ENCODE assay signal across 8 cellular contexts in the genomic region with DNA sequence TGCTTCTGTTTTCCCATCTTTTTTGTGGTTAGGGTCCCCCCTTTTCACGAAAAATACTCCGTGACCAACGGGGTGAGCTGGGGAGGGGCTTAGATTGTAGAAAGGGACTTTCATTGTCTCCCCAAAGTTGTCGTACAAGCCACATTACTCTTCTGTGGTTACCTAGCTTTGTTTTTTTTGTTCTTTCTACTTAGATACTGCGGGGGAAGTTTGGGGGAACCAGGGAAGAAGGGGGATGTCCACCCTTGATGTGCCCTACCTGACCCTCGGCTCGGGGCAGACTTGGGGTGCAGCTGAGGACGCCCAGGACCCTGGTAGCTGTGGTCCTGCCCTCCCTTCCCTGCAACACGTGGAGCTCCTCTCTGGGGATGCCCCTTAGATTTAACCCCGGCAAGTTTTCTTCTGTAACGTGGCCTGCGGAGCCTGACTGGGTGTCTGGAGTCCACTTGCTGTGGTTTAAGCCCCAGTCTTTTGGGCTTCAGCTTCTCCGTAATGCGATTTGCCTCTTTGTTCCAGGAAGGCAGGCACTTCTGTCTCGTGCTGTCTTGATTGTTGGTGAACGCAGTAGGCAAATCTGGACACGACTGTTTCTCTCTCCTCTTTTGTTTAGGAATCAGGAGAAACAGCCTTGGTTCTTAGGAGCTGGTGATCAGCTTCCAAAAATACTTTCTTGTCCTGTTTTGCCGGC. TPM values are rescaled to one million over a fixed set of nuclear protein-coding genes. Genes with fewer than 3 reads are reported as not detected.
DNase-seq lines count a peak whose midpoint lies in the region; ATAC-seq, FAIRE-seq and TF ChIP-seq lines count a peak whose summit lies in the region.

No MANE protein-coding gene starts in this region.

- H3K9ac ChIP-seq in iPS-20b (ENCODE audit: low read depth, low read length): peak overlapping the region; percentile 84

- TF ChIP-seq CTCF in brain (conservative IDR thresholded peaks at IDR 0.05): no peak
- TF ChIP-seq CTCF in spleen (IDR thresholded peaks at IDR 0.05 in 8 of 11, conservative IDR thresholded peaks at IDR 0.05 in 3 of 11): no peak

- peaks cover 2 to 20% of the 10 kb centered on the region in 2 donors for H3K36me3 Mint-ChIP-seq in CD4-positive, alpha-beta memory T cell
- H3K36me3 Mint-ChIP-seq in T-helper 17 cell (ENCODE audit: low read depth): peaks cover 4% of the 10 kb centered on the region
- peaks cover 11% of the 10 kb centered on the region for H3K36me3 Mint-ChIP-seq in brain

- FAIRE-seq in HTR-8/SVneo (lab: Jason Lieb, UNC): no peak

- peak overlapping the region; percentile 76 for H3K27ac ChIP-seq in CD4-positive, alpha-beta memory T cell (ENCODE audit: low read depth, low read length)
- H3K27ac ChIP-seq in iPS-20b (ENCODE audit: low read length) (peak overlapping the region; percentile 3), spleen (peak overlapping the region in 7 of 8 donors; percentile 81 to 93 (median 87))

- H3K9me3 Mint-ChIP-seq in CD4-positive, alpha-beta memory T cell: no peaks in the 10 kb centered on the region
- peaks cover 0 to 5% (median 0%) of the 10 kb centered on the region in 5 experiments for H3K9me3 Mint-ChIP-seq in brain

- TF ChIP-seq POLR2A in spleen (IDR thresholded peaks at IDR 0.05): no peak

- H3K9me3 ChIP-seq in CD4-positive, alpha-beta memory T cell (ENCODE audit: control insufficient read depth in 1 of 2, low read length in 2 of 2): no peaks in the 10 kb centered on the region
- no peaks in the 10 kb centered on the region for H3K9me3 ChIP-seq in T-helper 17 cell (ENCODE audit: control insufficient read depth, low read length, poor library complexity, severe bottlenecking)
- H3K9me3 ChIP-seq in iPS-20b (ENCODE audit: insufficient read depth, low read depth, low read length): no peaks in the 10 kb centered on the region
- H3K9me3 ChIP-seq in spleen: no peaks in the 10 kb centered on the region

- H3K4me1 Mint-ChIP-seq in CD4-positive, alpha-beta memory T cell: peaks cover 25 to 59% (median 44%) of the 10 kb centered on the region in 4 donors
- H3K4me1 Mint-ChIP-seq in T-helper 17 cell: peaks cover 35% of the 10 kb centered on the region
- H3K4me1 Mint-ChIP-seq in brain: peaks cover 24% of the 10 kb centered on the region

- POLR2A ChIA-PET in CD4-positive, alpha-beta memory T cell (lab: Charles Lee; ENCODE audit: partially characterized antibody): interaction anchor here (0.6 to 1.8 kb wide), 10 partner anchors 9 to 308 kb away, joined by 3 to 24 read pairs (median 4); a partner anchor contains a TSS

- WGBS in spleen, 5 donors: 1 to 2% (median 1%) methylated on average over 18 of the region's 18 CpGs

- no peaks in the 10 kb centered on the region for H3K27me3 Mint-ChIP-seq in CD4-positive, alpha-beta memory T cell
- H3K27me3 Mint-ChIP-seq in T-helper 17 cell (no peaks in the 10 kb centered on the region), brain (peaks cover 31% of the 10 kb centered on the region)

- peak overlapping the region; percentile 85 to 98 (median 96) for H3K4me3 Mint-ChIP-seq in CD4-positive, alpha-beta memory T cell
- H3K4me3 Mint-ChIP-seq in T-helper 17 cell (peak overlapping the region; percentile 96), brain (peak overlapping the region; percentile 93 to 99 (median 98))

- intact Hi-C loops in CD4-positive, alpha-beta memory T cell (cut with micrococcal nuclease): loop anchor here (1.0 kb wide), 2 partner anchors 11 to 62 kb away; a partner anchor contains a TSS
- intact Hi-C loops in spleen (cut with DNase I; ENCODE audit: low total_unique reads): loop anchor here (10.0 kb wide), 1 partner anchor 56 kb away; no protein-coding TSS in a partner anchor

- ATAC-seq in T-helper 17 cell (peak; percentile 76), GM21381 (IDR thresholded peaks at IDR 0.05; ENCODE audit: unreplicated experiment) (no peak)

- no peaks in the 10 kb centered on the region for H3K27me3 ChIP-seq in CD4-positive, alpha-beta memory T cell (ENCODE audit: insufficient read depth, low read length)
- H3K27me3 ChIP-seq in iPS-20b (ENCODE audit: insufficient read depth, low read length) (no peaks in the 10 kb centered on the region), spleen (replicated peaks in 1 of 7) (no peaks in the 10 kb centered on the region)

- no peaks in the 10 kb centered on the region for H3K36me3 ChIP-seq in CD4-positive, alpha-beta memory T cell (ENCODE audit: insufficient read depth, low read length)
- H3K36me3 ChIP-seq in iPS-20b (ENCODE audit: insufficient read depth, low read depth, low read length): no peaks in the 10 kb centered on the region
- H3K36me3 ChIP-seq in spleen: no peaks in the 10 kb centered on the region

- H3K4me1 ChIP-seq in CD4-positive, alpha-beta memory T cell (ENCODE audit: insufficient read depth, low read length): peaks cover 53% of the 10 kb centered on the region
- H3K4me1 ChIP-seq in iPS-20b (ENCODE audit: insufficient read depth, low read length): peaks cover 4% of the 10 kb centered on the region; the same call in 1 of the 2 replicates
- peaks cover 19 to 68% (median 50%) of the 10 kb centered on the region in 6 donors for H3K4me1 ChIP-seq in spleen

- CTCF ChIA-PET in CD4-positive, alpha-beta memory T cell (lab: Charles Lee; ENCODE audit: partially characterized antibody): interaction anchor here (0.6 to 1.7 kb wide), 3 partner anchors 10 to 75 kb away, joined by 3 to 7 read pairs (median 3); no protein-coding TSS in a partner anchor

- peak; percentile 57 to 85 (median 67) for DNase-seq in CD4-positive, alpha-beta memory T cell
- DNase-seq in HTR-8/SVneo (ENCODE audit: insufficient read length, low spot score) (peak; percentile 33), T-helper 17 cell (peak; percentile 35 to 53 (median 41)), spleen (no peak), NOMO-1 treated with dmso at 0.1 percent for 144 hours (lab: John Stamatoyannopoulos, UW; ENCODE audit: unreplicated experiment) (no peak)

- H3K4me3 ChIP-seq in CD4-positive, alpha-beta memory T cell (ENCODE audit: low read length in 2 of 2): peak overlapping the region; percentile 58 to 92
- H3K4me3 ChIP-seq in iPS-20b (ENCODE audit: low read length) (peak overlapping the region; percentile 82), spleen (peak overlapping the region; percentile 41 to 94 (median 74))

- peak overlapping the region; percentile 94 to 100 (median 99) for H3K27ac Mint-ChIP-seq in CD4-positive, alpha-beta memory T cell
- H3K27ac Mint-ChIP-seq in T-helper 17 cell (peak overlapping the region; percentile 95), brain (peak overlapping the region; percentile 94 to 97 (median 97))

RNA-seq across cellular contexts. Expression of a gene that starts 0.9 kb away (rescaled TPM):
- 10 to 100 TPM; 57.3 to 69.9 TPM for total RNA-seq in CD4-positive, alpha-beta memory T cell
- polyA plus RNA-seq in CD4-positive, alpha-beta memory T cell: 10 to 100 TPM in 1 of 2 donors, 1 to 10 TPM in 1; 1.9 to 11.0 TPM
- total RNA-seq in T-helper 17 cell (10 to 100 TPM; 66.0 to 67.0 TPM), spleen (10 to 100 TPM; 48.8 to 65.7 (median 53.6) TPM)
- polyA plus RNA-seq in brain (ENCODE audit: insufficient read depth, low read depth, low replicate concordance) (13.2 TPM), spleen (10 to 100 TPM in 1 of 3 donors, 1 to 10 TPM in 2; 7.8 to 12.4 (median 10.0) TPM)

Comparison
In these comparisons a context has a peak if more than half of its experiments do, and no peak if none do; other contexts are left out.
1. DNase-seq: peak in CD4-positive, alpha-beta memory T cell (5 of 5), HTR-8/SVneo (single experiment) and T-helper 17 cell (3 of 3); none in spleen (single experiment) and NOMO-1 treated with dmso at 0.1 percent for 144 hours (single experiment).
2. H3K27ac ChIP-seq: peak in every context shown above with its lines; median percentile 87 in spleen; 76 in CD4-positive, alpha-beta memory T cell; 3 in iPS-20b.
3. Peak in every context shown above with its lines, with median percentiles within 50 percentile points of each other: H3K4me3 ChIP-seq, H3K27ac Mint-ChIP-seq and H3K4me3 Mint-ChIP-seq.